In the genomic region with DNA sequence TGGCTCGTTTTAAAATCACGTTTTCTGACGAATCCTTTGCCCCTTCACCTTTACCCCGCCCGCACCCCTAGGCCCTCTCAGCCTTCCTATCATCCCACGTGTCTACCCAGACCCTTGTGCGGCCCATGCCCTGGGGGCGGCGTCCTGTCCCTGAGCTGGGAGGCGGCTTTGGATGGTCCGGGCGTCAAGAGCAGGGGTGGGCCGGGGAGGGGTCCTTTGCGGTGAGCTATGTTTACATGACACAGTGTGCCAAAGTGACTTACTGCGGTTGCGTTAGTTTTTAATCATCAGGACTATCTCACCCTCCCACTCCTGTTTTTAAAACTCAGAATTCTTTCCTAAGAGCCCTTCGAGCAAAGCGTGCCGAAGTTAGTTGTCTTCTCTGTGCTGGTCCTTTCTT, we compare ENCODE assay signal across 14 cellular contexts.
DNase-seq lines count a peak whose midpoint lies in the region; ATAC-seq and TF ChIP-seq lines count a peak whose summit lies in the region.
"Had no signal": no experiment of that assay in that cellular context is flagged by ENCODE, and none has a peak within 500 bp of the region (broad histone marks: within the 10 kb centered on the region; RNA-seq: fewer than 3 reads in every experiment).

No MANE protein-coding gene starts in this region.

- in situ Hi-C loops in GM23248 (cut with MboI) = no loop called here

- no peak overlapping the region for H3K9ac ChIP-seq in GM23248
- H3K9ac ChIP-seq: neural progenitor cell had no signal

- no peaks in the 10 kb centered on the region for H3K9me3 Mint-ChIP-seq in activated naive CD8-positive, alpha-beta T cell (ENCODE audit: low read depth)
- H3K9me3 Mint-ChIP-seq in activated naive CD8-positive, alpha-beta T cell treated with anti-CD3 and anti-CD28 coated beads, Interleukin-2, amount 50 U/mL, for 24 hours = no peaks in the 10 kb centered on the region
- H3K9me3 Mint-ChIP-seq in activated CD8-positive, alpha-beta T cell treated with anti-CD3 and anti-CD28 coated beads for 36 hours = no peaks in the 10 kb centered on the region
- no peaks in the 10 kb centered on the region for H3K9me3 Mint-ChIP-seq in naive B cell
- H3K9me3 Mint-ChIP-seq: GM23338 had no signal

- no peaks in the 10 kb centered on the region for H4K20me1 ChIP-seq in GM23248 (ENCODE audit: insufficient read depth)

- intact Hi-C loops in activated CD8-positive, alpha-beta T cell treated with anti-CD3 and anti-CD28 coated beads for 36 hours (cut with micrococcal nuclease) = no loop called here
- intact Hi-C loops in vagina (cut with DNase I) = no loop called here

- ATAC-seq in activated naive CD8-positive, alpha-beta T cell treated with anti-CD3 and anti-CD28 coated beads, Interleukin-2, amount 50 U/mL, for 24 hours = no peak
- ATAC-seq in activated CD8-positive, alpha-beta T cell treated with anti-CD3 and anti-CD28 coated beads for 36 hours = no peak
- ATAC-seq in naive B cell (ENCODE audit: low read depth in 2 of 2) (no peak), GM19452 (IDR thresholded peaks at IDR 0.05; ENCODE audit: unreplicated experiment) (no peak)
- ATAC-seq: GM23338 had no signal

- no peak for TF ChIP-seq POLR2A in vagina (IDR thresholded peaks at IDR 0.05)
- no peak for TF ChIP-seq POLR2A in erythroblast (IDR thresholded peaks at IDR 0.05; ENCODE audit: low read length)

- no peak overlapping the region for H3K4me3 Mint-ChIP-seq in activated naive CD8-positive, alpha-beta T cell
- H3K4me3 Mint-ChIP-seq in activated naive CD8-positive, alpha-beta T cell treated with anti-CD3 and anti-CD28 coated beads, Interleukin-2, amount 50 U/mL, for 24 hours = no peak overlapping the region
- H3K4me3 Mint-ChIP-seq in activated CD8-positive, alpha-beta T cell treated with anti-CD3 and anti-CD28 coated beads for 36 hours = no peak overlapping the region
- peak overlapping the region in 6 of 8 donors; percentile 17 to 89 (median 79) for H3K4me3 Mint-ChIP-seq in naive B cell
- H3K4me3 Mint-ChIP-seq: GM23338, neural progenitor cell had no signal

- H3F3A ChIP-seq in GM23248 (ENCODE audit: insufficient read depth) = 0 out of 2 replicates have a peak, but pooled peaks cover 6% of the 10 kb centered on the region

- H3K27me3 ChIP-seq in vagina (no peaks in the 10 kb centered on the region), GM23248 (replicated peaks; ENCODE audit: insufficient read depth) (no peaks in the 10 kb centered on the region)
- H3K27me3 ChIP-seq: neural progenitor cell had no signal

- H3K9me3 ChIP-seq in vagina = no peaks in the 10 kb centered on the region
- H3K9me3 ChIP-seq in GM23248 (ENCODE audit: low read depth) = no peaks in the 10 kb centered on the region

- no peak for DNase-seq in activated naive CD8-positive, alpha-beta T cell treated with anti-CD3 and anti-CD28 coated beads, Interleukin-2, amount 50 U/mL, for 24 hours
- no peak for DNase-seq in activated CD8-positive, alpha-beta T cell treated with anti-CD3 and anti-CD28 coated beads for 36 hours
- DNase-seq in naive B cell (no peak), vagina (ENCODE audit: extremely low spot score in 2 of 2) (no peak), GM23248 (no peak), erythroblast (lab: John Stamatoyannopoulos, UW) (no peak)
- DNase-seq: DMS 273 treated with DMSO at 0.1 percent for 48 hours; effector CD4-positive, alpha-beta T cell; NCI-H2171 treated with DMSO at 0.1 percent for 48 hours; stimulated activated CD4-positive, alpha-beta T cell treated with anti-CD3 and anti-CD28 coated beads, Interleukin-4, amount 100 ng/mL, for 4 hours had no signal

- H3K9me2 ChIP-seq in GM23248 (ENCODE audit: insufficient read depth) = no peaks in the 10 kb centered on the region

- no peaks in the 10 kb centered on the region for H3K79me2 ChIP-seq in GM23248 (ENCODE audit: insufficient read depth)

- peaks cover 0 to 28% of the 10 kb centered on the region in 2 donors for H3K36me3 ChIP-seq in vagina
- H3K36me3 ChIP-seq in GM23248 (ENCODE audit: low read depth) = peaks cover 11% of the 10 kb centered on the region; the same call in 1 of the 2 replicates
- H3K36me3 ChIP-seq: neural progenitor cell had no signal

- peak overlapping the region; percentile 22 for H3K27ac Mint-ChIP-seq in activated naive CD8-positive, alpha-beta T cell
- no peak overlapping the region for H3K27ac Mint-ChIP-seq in activated naive CD8-positive, alpha-beta T cell treated with anti-CD3 and anti-CD28 coated beads, Interleukin-2, amount 50 U/mL, for 24 hours
- H3K27ac Mint-ChIP-seq in activated CD8-positive, alpha-beta T cell treated with anti-CD3 and anti-CD28 coated beads for 36 hours = peak overlapping the region; percentile 80
- peak overlapping the region; percentile 43 to 95 (median 77) for H3K27ac Mint-ChIP-seq in naive B cell
- H3K27ac Mint-ChIP-seq: GM23338 had no signal

- H3K27me3 Mint-ChIP-seq in activated naive CD8-positive, alpha-beta T cell = no peaks in the 10 kb centered on the region
- H3K27me3 Mint-ChIP-seq in activated naive CD8-positive, alpha-beta T cell treated with anti-CD3 and anti-CD28 coated beads, Interleukin-2, amount 50 U/mL, for 24 hours = no peaks in the 10 kb centered on the region
- no peaks in the 10 kb centered on the region for H3K27me3 Mint-ChIP-seq in activated CD8-positive, alpha-beta T cell treated with anti-CD3 and anti-CD28 coated beads for 36 hours
- no peaks in the 10 kb centered on the region for H3K27me3 Mint-ChIP-seq in naive B cell

- peaks cover 2% of the 10 kb centered on the region for H3K36me3 Mint-ChIP-seq in activated naive CD8-positive, alpha-beta T cell
- peaks cover 30% of the 10 kb centered on the region for H3K36me3 Mint-ChIP-seq in activated naive CD8-positive, alpha-beta T cell treated with anti-CD3 and anti-CD28 coated beads, Interleukin-2, amount 50 U/mL, for 24 hours (ENCODE audit: low read depth)
- peaks cover 30% of the 10 kb centered on the region for H3K36me3 Mint-ChIP-seq in activated CD8-positive, alpha-beta T cell treated with anti-CD3 and anti-CD28 coated beads for 36 hours (ENCODE audit: low read depth)
- H3K36me3 Mint-ChIP-seq in naive B cell = peaks cover 5 to 6% of the 10 kb centered on the region in 2 donors

- H3K4me3 ChIP-seq in vagina (no peak overlapping the region), GM23248 (no peak overlapping the region)
- H3K4me3 ChIP-seq: GM23338, neural progenitor cell had no signal

- no peak overlapping the region for H3K4me2 ChIP-seq in GM23248 (ENCODE audit: unreplicated experiment)
- H3K4me2 ChIP-seq: GM23338, neural progenitor cell had no signal

- WGBS in GM23248 (ENCODE audit: low coverage in 1 of 2, low lambda C conversion rate in 2 of 2, missing lambda C conversion rate in 2 of 2), 2 experiments = 84 to 88% methylated on average over 16 to 19 of the region's 19 CpGs

- H3K4me1 ChIP-seq in vagina (peaks cover 17% of the 10 kb centered on the region), GM23248 (ENCODE audit: insufficient read depth) (no peaks in the 10 kb centered on the region)

- POLR2A ChIA-PET in activated CD8-positive, alpha-beta T cell treated with anti-CD3 and anti-CD28 coated beads for 36 hours (lab: Charles Lee) = interaction anchor here (1.4 kb wide), 1 partner anchor 10 kb away, joined by 4 read pairs; no protein-coding TSS in a partner anchor

- H2AFZ ChIP-seq in GM23248 = no peak overlapping the region
- H2AFZ ChIP-seq: GM23338, neural progenitor cell had no signal

- H3K27ac ChIP-seq in vagina (peak overlapping the region; percentile 44), GM23248 (no peak overlapping the region)
- H3K27ac ChIP-seq: neural progenitor cell had no signal

- no peak for TF ChIP-seq CTCF in activated CD8-positive, alpha-beta T cell treated with anti-CD3 and anti-CD28 coated beads for 36 hours (IDR thresholded peaks at IDR 0.05)
- no peak for TF ChIP-seq CTCF in vagina (IDR thresholded peaks at IDR 0.05)

- H3K4me1 Mint-ChIP-seq in activated naive CD8-positive, alpha-beta T cell (ENCODE audit: low read depth) = peaks cover 36% of the 10 kb centered on the region
- peaks cover 33% of the 10 kb centered on the region for H3K4me1 Mint-ChIP-seq in activated naive CD8-positive, alpha-beta T cell treated with anti-CD3 and anti-CD28 coated beads, Interleukin-2, amount 50 U/mL, for 24 hours
- H3K4me1 Mint-ChIP-seq in activated CD8-positive, alpha-beta T cell treated with anti-CD3 and anti-CD28 coated beads for 36 hours (ENCODE audit: low read depth) = peaks cover 44% of the 10 kb centered on the region
- H3K4me1 Mint-ChIP-seq in naive B cell = peaks cover 52 to 86% (median 81%) of the 10 kb centered on the region in 3 donors

- CTCF ChIA-PET in activated CD8-positive, alpha-beta T cell treated with anti-CD3 and anti-CD28 coated beads for 36 hours (lab: Charles Lee) = no interaction called here

Comparison
In these comparisons a context has a peak if more than half of its experiments do, and no peak if none do; other contexts are left out.
1. H3K4me3 Mint-ChIP-seq: peak in naive B cell (6 of 8); none in activated naive CD8-positive, alpha-beta T cell (single experiment), activated naive CD8-positive, alpha-beta T cell treated with anti-CD3 and anti-CD28 coated beads, Interleukin-2, amount 50 U/mL, for 24 hours (single experiment) and activated CD8-positive, alpha-beta T cell treated with anti-CD3 and anti-CD28 coated beads for 36 hours (single experiment).